In the genomic region with DNA sequence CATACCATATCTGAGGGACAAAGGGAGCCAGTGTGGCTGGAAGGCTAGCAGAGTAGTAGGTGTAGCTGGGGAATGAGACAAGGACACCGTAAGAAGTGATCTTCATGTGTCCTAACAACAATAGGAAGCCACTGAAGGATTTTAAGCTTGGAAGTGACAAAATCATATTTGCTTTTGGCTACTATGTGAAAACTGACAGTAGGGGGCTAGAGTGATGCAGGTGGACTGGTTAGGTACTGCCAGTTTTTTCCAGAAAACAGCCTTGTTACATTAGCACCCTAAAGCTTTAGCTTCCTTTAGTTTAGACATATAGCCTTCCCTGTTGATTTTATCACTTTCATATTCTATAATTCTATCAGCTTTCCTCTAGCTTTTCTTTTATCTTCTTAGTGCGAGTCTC, we compare ENCODE assay signal across 29 cellular contexts.
"Had no signal": no experiment of that assay in that cellular context is flagged by ENCODE, and none has a peak within 500 bp of the region (broad histone marks: within the 10 kb centered on the region; RNA-seq: fewer than 3 reads in every experiment).

No MANE protein-coding gene starts in this region.

- H3K36me3 ChIP-seq: Peyer's patch, WERI-Rb-1 had no signal

- H3K36me3 Mint-ChIP-seq: activated CD8-positive, alpha-beta memory T cell treated with anti-CD3 and anti-CD28 coated beads, Interleukin-2, amount 10 ng/mL, durations not matched to agents 7 days and 5 days; activated naive CD4-positive, alpha-beta T cell treated with anti-CD3 and anti-CD28 coated beads, Interleukin-2, amount 10 ng/mL, durations not matched to agents 7 days and 5 days; activated naive CD8-positive, alpha-beta T cell; brain had no signal

- H3K9me3 ChIP-seq: Peyer's patch had no signal

- H3K27ac ChIP-seq: Peyer's patch, RWPE1, WERI-Rb-1 had no signal

- DNase-seq: activated CD4-positive, alpha-beta memory T cell treated with anti-CD3 and anti-CD28 coated beads, Interleukin-2, amount 10 ng/mL, durations not matched to agents 7 days and 5 days; activated CD4-positive, alpha-beta T cell treated with anti-CD3 and anti-CD28 coated beads for 1 hour; activated CD4-positive, alpha-beta T cell treated with anti-CD3 and anti-CD28 coated beads for 48 hours; activated CD4-positive, CD25-positive, alpha-beta regulatory T cell; activated CD8-positive, alpha-beta memory T cell treated with anti-CD3 and anti-CD28 coated beads for 24 hours; activated CD8-positive, alpha-beta memory T cell treated with anti-CD3 and anti-CD28 coated beads, Interleukin-2, amount 10 ng/mL, durations not matched to agents 7 days and 5 days; activated CD8-positive, alpha-beta memory T cell treated with anti-CD3 and anti-CD28 coated beads, Interleukin-2, amount 50 U/mL, for 48 hours; activated effector memory CD4-positive, alpha-beta T cell treated with Interleukin-2 at 50 U/mL for 16 hours; activated naive CD4-positive, alpha-beta T cell treated with anti-CD3 and anti-CD28 coated beads, Interleukin-2, amount 10 ng/mL, durations not matched to agents 7 days and 5 days; activated naive CD8-positive, alpha-beta T cell treated with anti-CD3 and anti-CD28 coated beads, Interleukin-2, amount 50 U/mL, for 24 hours; activated T-cell treated with anti-CD3 and anti-CD28 coated beads, Interleukin-2, amount 50 U/mL, for 48 hours; anterior cingulate cortex; Karpas-422; NCI-H1105; NCI-H1417 treated with DMSO at 0.1 percent for 48 hours; NCI-H1694; NCI-H1930; NCI-H2081 treated with DMSO at 0.1 percent for 48 hours; NCI-H345; NCI-H524 treated with DMSO at 0.1 percent for 48 hours; PC-3; Peyer's patch; Right ventricle myocardium superior; T1000; WERI-Rb-1 had no signal

- H3K27me3 ChIP-seq: Peyer's patch had no signal

- H3K27me3 Mint-ChIP-seq: activated CD4-positive, alpha-beta memory T cell treated with anti-CD3 and anti-CD28 coated beads, Interleukin-2, amount 10 ng/mL, durations not matched to agents 7 days and 5 days; activated CD8-positive, alpha-beta memory T cell treated with anti-CD3 and anti-CD28 coated beads, Interleukin-2, amount 10 ng/mL, durations not matched to agents 7 days and 5 days; activated naive CD4-positive, alpha-beta T cell treated with anti-CD3 and anti-CD28 coated beads, Interleukin-2, amount 10 ng/mL, durations not matched to agents 7 days and 5 days; activated naive CD8-positive, alpha-beta T cell; activated naive CD8-positive, alpha-beta T cell treated with anti-CD3 and anti-CD28 coated beads, Interleukin-2, amount 50 U/mL, for 24 hours had no signal

- H3K27ac Mint-ChIP-seq: activated CD4-positive, alpha-beta memory T cell treated with anti-CD3 and anti-CD28 coated beads, Interleukin-2, amount 10 ng/mL, durations not matched to agents 7 days and 5 days; activated CD8-positive, alpha-beta memory T cell treated with anti-CD3 and anti-CD28 coated beads, Interleukin-2, amount 10 ng/mL, durations not matched to agents 7 days and 5 days; activated naive CD4-positive, alpha-beta T cell treated with anti-CD3 and anti-CD28 coated beads, Interleukin-2, amount 10 ng/mL, durations not matched to agents 7 days and 5 days; activated naive CD8-positive, alpha-beta T cell; activated naive CD8-positive, alpha-beta T cell treated with anti-CD3 and anti-CD28 coated beads, Interleukin-2, amount 50 U/mL, for 24 hours; brain had no signal

- FAIRE-seq: bronchial epithelial cell had no signal

- H3K4me1 Mint-ChIP-seq: activated CD4-positive, alpha-beta memory T cell treated with anti-CD3 and anti-CD28 coated beads, Interleukin-2, amount 10 ng/mL, durations not matched to agents 7 days and 5 days; activated CD8-positive, alpha-beta memory T cell treated with anti-CD3 and anti-CD28 coated beads, Interleukin-2, amount 10 ng/mL, durations not matched to agents 7 days and 5 days; activated naive CD4-positive, alpha-beta T cell treated with anti-CD3 and anti-CD28 coated beads, Interleukin-2, amount 10 ng/mL, durations not matched to agents 7 days and 5 days; activated naive CD8-positive, alpha-beta T cell treated with anti-CD3 and anti-CD28 coated beads, Interleukin-2, amount 50 U/mL, for 24 hours; brain had no signal

- H3K4me1 ChIP-seq: Peyer's patch had no signal

- H3K4me3 Mint-ChIP-seq: activated CD4-positive, alpha-beta memory T cell treated with anti-CD3 and anti-CD28 coated beads, Interleukin-2, amount 10 ng/mL, durations not matched to agents 7 days and 5 days; activated CD8-positive, alpha-beta memory T cell treated with anti-CD3 and anti-CD28 coated beads, Interleukin-2, amount 10 ng/mL, durations not matched to agents 7 days and 5 days; activated naive CD4-positive, alpha-beta T cell treated with anti-CD3 and anti-CD28 coated beads, Interleukin-2, amount 10 ng/mL, durations not matched to agents 7 days and 5 days; activated naive CD8-positive, alpha-beta T cell; activated naive CD8-positive, alpha-beta T cell treated with anti-CD3 and anti-CD28 coated beads, Interleukin-2, amount 50 U/mL, for 24 hours; brain had no signal

- H3K4me3 ChIP-seq: Peyer's patch had no signal
